ENCODE assay signal across 23 cellular contexts in genomic region chr3:196842567-196843434, GRCh38. TPM values are rescaled to one million over a fixed set of nuclear protein-coding genes. Genes with fewer than 3 reads are reported as not detected.
DNase-seq lines count a peak whose midpoint lies in the region; ATAC-seq and TF ChIP-seq lines count a peak whose summit lies in the region.
"Had no signal": no experiment of that assay in that cellular context is flagged by ENCODE, and none has a peak within 500 bp of the region (broad histone marks: within the 10 kb centered on the region; RNA-seq: fewer than 3 reads in every experiment).

No MANE protein-coding gene starts in this region.

- no peaks in the 10 kb centered on the region for H3K9me3 Mint-ChIP-seq in activated CD4-positive, alpha-beta memory T cell treated with anti-CD3 and anti-CD28 coated beads for 36 hours
- H3K9me3 Mint-ChIP-seq in neural crest cell, result peaks cover 2% of the 10 kb centered on the region
- no peaks in the 10 kb centered on the region for H3K9me3 Mint-ChIP-seq in activated naive CD4-positive, alpha-beta T cell treated with anti-CD3 and anti-CD28 coated beads for 36 hours
- H3K9me3 Mint-ChIP-seq: activated B cell treated with CpG ODN at 0.5 μM for 24 hours had no signal

- POLR2A ChIA-PET in activated CD4-positive, alpha-beta memory T cell treated with anti-CD3 and anti-CD28 coated beads for 36 hours (lab: Charles Lee), result interaction anchor here (0.9 kb wide), 1 partner anchor 202 kb away, joined by 3 read pairs; no protein-coding TSS in a partner anchor

- ATAC-seq in esophagus mucosa (no peak), HG02852 (IDR thresholded peaks at IDR 0.05; ENCODE audit: unreplicated experiment) (no peak)
- ATAC-seq: foreskin keratinocyte, mucosa of descending colon had no signal

- intact Hi-C loops in activated CD4-positive, alpha-beta memory T cell treated with anti-CD3 and anti-CD28 coated beads for 36 hours (cut with micrococcal nuclease), result no loop called here
- intact Hi-C loops in activated naive CD4-positive, alpha-beta T cell treated with anti-CD3 and anti-CD28 coated beads for 36 hours (cut with micrococcal nuclease), result no loop called here

- H3K4me1 Mint-ChIP-seq in activated CD4-positive, alpha-beta memory T cell treated with anti-CD3 and anti-CD28 coated beads for 36 hours (ENCODE audit: low read depth), result no peaks in the 10 kb centered on the region
- peaks cover 4% of the 10 kb centered on the region for H3K4me1 Mint-ChIP-seq in neural crest cell
- no peaks in the 10 kb centered on the region for H3K4me1 Mint-ChIP-seq in activated naive CD4-positive, alpha-beta T cell treated with anti-CD3 and anti-CD28 coated beads for 36 hours (ENCODE audit: low read depth)
- H3K4me1 Mint-ChIP-seq: activated B cell treated with CpG ODN at 0.5 μM for 24 hours, brain, nephron progenitor cell had no signal

- TF ChIP-seq CTCF in neural crest cell (conservative IDR thresholded peaks at IDR 0.05), result no peak

- no peaks in the 10 kb centered on the region for H3K27me3 Mint-ChIP-seq in activated CD4-positive, alpha-beta memory T cell treated with anti-CD3 and anti-CD28 coated beads for 36 hours
- H3K27me3 Mint-ChIP-seq in neural crest cell (ENCODE audit: low read depth), result no peaks in the 10 kb centered on the region
- H3K27me3 Mint-ChIP-seq in activated naive CD4-positive, alpha-beta T cell treated with anti-CD3 and anti-CD28 coated beads for 36 hours (ENCODE audit: low read depth), result no peaks in the 10 kb centered on the region
- H3K27me3 Mint-ChIP-seq: brain had no signal

- H3K36me3 Mint-ChIP-seq in activated CD4-positive, alpha-beta memory T cell treated with anti-CD3 and anti-CD28 coated beads for 36 hours, result no peaks in the 10 kb centered on the region
- H3K36me3 Mint-ChIP-seq in neural crest cell (ENCODE audit: low read depth), result peaks cover 3% of the 10 kb centered on the region
- no peaks in the 10 kb centered on the region for H3K36me3 Mint-ChIP-seq in activated naive CD4-positive, alpha-beta T cell treated with anti-CD3 and anti-CD28 coated beads for 36 hours (ENCODE audit: low read depth)
- H3K36me3 Mint-ChIP-seq: brain, CD14-positive monocyte had no signal

- CTCF ChIA-PET in activated CD4-positive, alpha-beta memory T cell treated with anti-CD3 and anti-CD28 coated beads for 36 hours (lab: Charles Lee), result interaction anchor here (0.6 to 1.3 kb wide), 3 partner anchors 25 to 233 kb away, joined by 3 to 5 read pairs (median 3); partner anchors contain the start of gene SENP5
- CTCF ChIA-PET in activated naive CD4-positive, alpha-beta T cell treated with anti-CD3 and anti-CD28 coated beads for 36 hours (lab: Charles Lee), result interaction anchor here (1.1 kb wide), 1 partner anchor 21 kb away, joined by 3 read pairs; no protein-coding TSS in a partner anchor

- H3K27ac Mint-ChIP-seq in activated CD4-positive, alpha-beta memory T cell treated with anti-CD3 and anti-CD28 coated beads for 36 hours, result no peak overlapping the region
- peak overlapping the region; percentile 27 for H3K27ac Mint-ChIP-seq in neural crest cell (ENCODE audit: unreplicated experiment)
- H3K27ac Mint-ChIP-seq in activated naive CD4-positive, alpha-beta T cell treated with anti-CD3 and anti-CD28 coated beads for 36 hours, result no peak overlapping the region
- H3K27ac Mint-ChIP-seq: activated B cell treated with CpG ODN at 0.5 μM for 24 hours, brain, CD14-positive monocyte, HFFc6, nephron progenitor cell had no signal

- no peak overlapping the region for H3K4me3 Mint-ChIP-seq in activated CD4-positive, alpha-beta memory T cell treated with anti-CD3 and anti-CD28 coated beads for 36 hours
- no peak overlapping the region for H3K4me3 Mint-ChIP-seq in neural crest cell
- no peak overlapping the region for H3K4me3 Mint-ChIP-seq in activated naive CD4-positive, alpha-beta T cell treated with anti-CD3 and anti-CD28 coated beads for 36 hours
- H3K4me3 Mint-ChIP-seq: activated B cell treated with CpG ODN at 0.5 μM for 24 hours, brain, CD14-positive monocyte, HFFc6, nephron progenitor cell had no signal

- DNase-seq in ELF-1 (ENCODE audit: low read depth, low spot score) (peak; percentile 10), MV-4-11 (lab: John Stamatoyannopoulos, UW) (peak; percentile 11), neural crest cell (ENCODE audit: low read depth, low spot score) (no peak), COLO668 (lab: John Stamatoyannopoulos, UW; ENCODE audit: unreplicated experiment) (no peak)
- DNase-seq in activated CD4-positive, alpha-beta memory T cell treated with anti-CD3 and anti-CD28 coated beads for 36 hours, result peak; percentile 19
- no peak for DNase-seq in activated naive CD4-positive, alpha-beta T cell treated with anti-CD3 and anti-CD28 coated beads for 36 hours
- DNase-seq: activated B cell treated with CpG ODN at 0.5 μM for 24 hours; activated T-cell treated with anti-CD3 and anti-CD28 coated beads, Interleukin-2, amount 50 U/mL, for 1 hour; effector CD8-positive, alpha-beta T cell; HFFc6; KG1; mucosa of descending colon; NCI-H146; NCI-H526; nephron progenitor cell; SK-N-SH; T-helper 2 cell; transverse colon had no signal

RNA-seq across cellular contexts. Expression of gene SENP5, which starts 24.9 kb away (rescaled TPM):
- 10 to 100 TPM; 30.5 to 32.0 TPM for total RNA-seq in activated CD4-positive, alpha-beta memory T cell treated with anti-CD3 and anti-CD28 coated beads for 36 hours
- total RNA-seq in neural crest cell (41.3 and 44.4 TPM in 2 replicates), esophagus mucosa (16.1 TPM)
- total RNA-seq in activated naive CD4-positive, alpha-beta T cell treated with anti-CD3 and anti-CD28 coated beads for 36 hours, result 10 to 100 TPM; 24.1 to 24.4 TPM

Comparison
In these comparisons a context has a peak if more than half of its experiments do, and no peak if none do; other contexts are left out.
1. DNase-seq: peak in ELF-1 (single experiment), MV-4-11 (single experiment) and activated CD4-positive, alpha-beta memory T cell treated with anti-CD3 and anti-CD28 coated beads for 36 hours (single experiment); none in neural crest cell (single experiment), activated naive CD4-positive, alpha-beta T cell treated with anti-CD3 and anti-CD28 coated beads for 36 hours (single experiment) and COLO668 (single experiment).